Comparison of ENCODE assay signal across 38 cellular contexts in the genomic region with DNA sequence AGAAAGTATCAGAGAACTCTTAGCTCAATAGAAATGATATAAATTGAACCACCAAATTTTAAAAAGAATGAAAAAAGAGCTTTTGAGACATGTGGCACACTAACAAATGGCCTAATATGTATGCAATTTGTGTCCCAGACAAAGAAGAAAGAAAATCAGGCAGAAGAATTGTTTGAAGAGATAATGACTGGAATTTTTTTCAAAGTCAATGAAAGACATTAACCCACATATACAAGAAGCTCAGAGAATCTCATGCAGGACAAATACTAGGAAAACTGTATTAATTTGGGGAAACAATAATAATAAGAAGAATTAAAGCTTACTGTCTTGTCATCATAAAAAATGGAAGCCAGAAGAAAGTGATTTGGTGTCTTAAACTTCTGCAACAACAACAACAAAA.
"Had no signal": no experiment of that assay in that cellular context is flagged by ENCODE, and none has a peak within 500 bp of the region (broad histone marks: within the 10 kb centered on the region; RNA-seq: fewer than 3 reads in every experiment).

No MANE protein-coding gene starts in this region.

- H3K27ac ChIP-seq: adrenal gland, ascending aorta, body of pancreas, brain microvascular endothelial cell, breast epithelium, cardiac muscle cell had no signal

- H3K36me3 Mint-ChIP-seq: activated naive CD4-positive, alpha-beta T cell treated with anti-CD3 and anti-CD28 coated beads, Interleukin-2, amount 10 ng/mL, durations not matched to agents 7 days and 5 days; activated naive CD4-positive, alpha-beta T cell treated with anti-CD3 and anti-CD28 coated beads, Interleukin-2, amount 50 U/mL, for 24 hours; activated naive CD4-positive, alpha-beta T cell treated with anti-CD3 and anti-CD28 coated beads, Interleukin-2, amount 50 U/mL, for 72 hours; activated naive CD8-positive, alpha-beta T cell; activated naive CD8-positive, alpha-beta T cell treated with anti-CD3 and anti-CD28 coated beads for 36 hours; activated naive CD8-positive, alpha-beta T cell treated with anti-CD3 and anti-CD28 coated beads, Interleukin-2, amount 10 ng/mL, durations not matched to agents 7 days and 5 days had no signal

- H3K4me3 ChIP-seq: adrenal gland, ascending aorta, body of pancreas, breast epithelium, cardiac muscle cell had no signal

- DNase-seq: activated effector memory CD4-positive, alpha-beta T cell treated with anti-CD3 and anti-CD28 coated beads, Interleukin-2, amount 50 U/mL, for 16 hours; activated effector memory CD4-positive, alpha-beta T cell treated with Interleukin-2 at 50 U/mL for 16 hours; activated gamma-delta T cell; activated gamma-delta T cell treated with Interleukin-2 at 50 U/mL for 16 hours; activated naive CD4-positive, alpha-beta T cell; activated naive CD4-positive, alpha-beta T cell treated with anti-CD3 and anti-CD28 coated beads for 36 hours; activated naive CD4-positive, alpha-beta T cell treated with anti-CD3 and anti-CD28 coated beads, Interleukin-2, amount 10 ng/mL, durations not matched to agents 7 days and 5 days; activated naive CD4-positive, alpha-beta T cell treated with anti-CD3 and anti-CD28 coated beads, Interleukin-2, amount 50 U/mL, for 16 hours; activated naive CD4-positive, alpha-beta T cell treated with Interleukin-2 at 50 U/mL for 16 hours; activated naive CD8-positive, alpha-beta T cell treated with anti-CD3 and anti-CD28 coated beads for 36 hours; activated naive CD8-positive, alpha-beta T cell treated with anti-CD3 and anti-CD28 coated beads, Interleukin-2, amount 10 ng/mL, durations not matched to agents 7 days and 5 days; activated naive CD8-positive, alpha-beta T cell treated with anti-CD3 and anti-CD28 coated beads, Interleukin-2, amount 50 U/mL, for 24 hours; activated T-cell treated with anti-CD3 and anti-CD28 coated beads, Interleukin-2, amount 50 U/mL, for 4 hours; activated T-cell treated with anti-CD3 and anti-CD28 coated beads, Interleukin-2, amount 50 U/mL, for 48 hours; activated T-cell treated with anti-CD3 and anti-CD28 coated beads, Interleukin-2, amount 50 U/mL, for 72 hours; adrenal gland; amniotic stem cell; amygdala; anterior cingulate cortex; aorta; body of pancreas; brain microvascular endothelial cell; caudate nucleus; central memory CD4-positive, alpha-beta T cell; cerebellar nuclear complex had no signal

- H3K9me3 Mint-ChIP-seq: activated naive CD4-positive, alpha-beta T cell treated with anti-CD3 and anti-CD28 coated beads, Interleukin-2, amount 10 ng/mL, durations not matched to agents 7 days and 5 days; activated naive CD4-positive, alpha-beta T cell treated with anti-CD3 and anti-CD28 coated beads, Interleukin-2, amount 50 U/mL, for 24 hours; activated naive CD8-positive, alpha-beta T cell treated with anti-CD3 and anti-CD28 coated beads for 36 hours; activated naive CD8-positive, alpha-beta T cell treated with anti-CD3 and anti-CD28 coated beads, Interleukin-2, amount 10 ng/mL, durations not matched to agents 7 days and 5 days; activated T-cell treated with anti-CD3 and anti-CD28 coated beads, Interleukin-2, amount 50 U/mL, for 4 hours; activated T-helper 1 cell treated with anti-CD3 and anti-CD28 coated beads, Interleukin-12 subunit alpha, Interleukin-12 subunit beta, Interleukin-2, Interleukin-4 antibody, amounts not matched to agents 30 ng/mL and 10 ng/mL and 1 ng/mL, durations not matched to agents 14 hours and 24 hours and 36 hours had no signal

- H3K4me1 ChIP-seq: adrenal gland, ascending aorta, body of pancreas, breast epithelium had no signal

- ATAC-seq: activated naive CD4-positive, alpha-beta T cell treated with anti-CD3 and anti-CD28 coated beads, Interleukin-2, amount 50 U/mL, for 72 hours; activated naive CD8-positive, alpha-beta T cell treated with anti-CD3 and anti-CD28 coated beads, Interleukin-2, amount 50 U/mL, for 24 hours; activated T-cell treated with anti-CD3 and anti-CD28 coated beads, Interleukin-2, amount 50 U/mL, for 4 hours; activated T-cell treated with anti-CD3 and anti-CD28 coated beads, Interleukin-2, amount 50 U/mL, for 72 hours; activated T-helper 17 cell treated with anti-CD3 and anti-CD28 coated beads, Interleukin-2, amount 50 U/mL, for 72 hours; body of pancreas had no signal

- H3K27ac Mint-ChIP-seq: activated naive CD4-positive, alpha-beta T cell treated with anti-CD3 and anti-CD28 coated beads for 36 hours; activated naive CD4-positive, alpha-beta T cell treated with anti-CD3 and anti-CD28 coated beads, Interleukin-2, amount 10 ng/mL, durations not matched to agents 7 days and 5 days; activated naive CD4-positive, alpha-beta T cell treated with anti-CD3 and anti-CD28 coated beads, Interleukin-2, amount 50 U/mL, for 24 hours; activated naive CD4-positive, alpha-beta T cell treated with anti-CD3 and anti-CD28 coated beads, Interleukin-2, amount 50 U/mL, for 72 hours; activated naive CD8-positive, alpha-beta T cell; activated naive CD8-positive, alpha-beta T cell treated with anti-CD3 and anti-CD28 coated beads for 36 hours; activated naive CD8-positive, alpha-beta T cell treated with anti-CD3 and anti-CD28 coated beads, Interleukin-2, amount 10 ng/mL, durations not matched to agents 7 days and 5 days; activated naive CD8-positive, alpha-beta T cell treated with anti-CD3 and anti-CD28 coated beads, Interleukin-2, amount 50 U/mL, for 24 hours; activated T-cell treated with anti-CD3 and anti-CD28 coated beads, Interleukin-2, amount 50 U/mL, for 72 hours; activated T-helper 1 cell treated with anti-CD3 and anti-CD28 coated beads, Interleukin-12 subunit alpha, Interleukin-12 subunit beta, Interleukin-2, Interleukin-4 antibody, amounts not matched to agents 30 ng/mL and 10 ng/mL and 1 ng/mL, durations not matched to agents 14 hours and 24 hours and 36 hours; activated T-helper 17 cell treated with anti-CD3 and anti-CD28 coated beads, Interleukin-2, amount 50 U/mL, for 72 hours; activated T-helper 2 cell treated with anti-CD3 and anti-CD28 coated beads, Interferon-gamma antibody, Interleukin-2, Interleukin-4, amounts not matched to agents 10 μg/mL and 5 μg/mL and 100 μg/mL, durations not matched to agents 14 hours and 24 hours and 36 hours had no signal

- H3K27me3 ChIP-seq: adrenal gland, ascending aorta, body of pancreas, brain microvascular endothelial cell, breast epithelium, cardiac muscle cell had no signal

- H3K36me3 ChIP-seq: adrenal gland, ascending aorta, brain microvascular endothelial cell, breast epithelium, cardiac muscle cell had no signal

- H3K4me3 Mint-ChIP-seq: activated naive CD4-positive, alpha-beta T cell treated with anti-CD3 and anti-CD28 coated beads for 36 hours; activated naive CD4-positive, alpha-beta T cell treated with anti-CD3 and anti-CD28 coated beads, Interleukin-2, amount 10 ng/mL, durations not matched to agents 7 days and 5 days; activated naive CD4-positive, alpha-beta T cell treated with anti-CD3 and anti-CD28 coated beads, Interleukin-2, amount 50 U/mL, for 24 hours; activated naive CD8-positive, alpha-beta T cell; activated naive CD8-positive, alpha-beta T cell treated with anti-CD3 and anti-CD28 coated beads for 36 hours; activated naive CD8-positive, alpha-beta T cell treated with anti-CD3 and anti-CD28 coated beads, Interleukin-2, amount 10 ng/mL, durations not matched to agents 7 days and 5 days; activated naive CD8-positive, alpha-beta T cell treated with anti-CD3 and anti-CD28 coated beads, Interleukin-2, amount 50 U/mL, for 24 hours; activated T-cell treated with anti-CD3 and anti-CD28 coated beads, Interleukin-2, amount 50 U/mL, for 4 hours; activated T-cell treated with anti-CD3 and anti-CD28 coated beads, Interleukin-2, amount 50 U/mL, for 72 hours; activated T-helper 1 cell treated with anti-CD3 and anti-CD28 coated beads, Interleukin-12 subunit alpha, Interleukin-12 subunit beta, Interleukin-2, Interleukin-4 antibody, amounts not matched to agents 30 ng/mL and 10 ng/mL and 1 ng/mL, durations not matched to agents 14 hours and 24 hours and 36 hours; activated T-helper 17 cell treated with anti-CD3 and anti-CD28 coated beads, Interleukin-2, amount 50 U/mL, for 72 hours; brain; central memory CD8-positive, alpha-beta T cell had no signal

- FAIRE-seq: astrocyte, bronchial epithelial cell had no signal

- H3K27me3 Mint-ChIP-seq: activated naive CD4-positive, alpha-beta T cell treated with anti-CD3 and anti-CD28 coated beads, Interleukin-2, amount 10 ng/mL, durations not matched to agents 7 days and 5 days; activated naive CD8-positive, alpha-beta T cell; activated naive CD8-positive, alpha-beta T cell treated with anti-CD3 and anti-CD28 coated beads, Interleukin-2, amount 10 ng/mL, durations not matched to agents 7 days and 5 days; activated naive CD8-positive, alpha-beta T cell treated with anti-CD3 and anti-CD28 coated beads, Interleukin-2, amount 50 U/mL, for 24 hours; activated T-helper 17 cell treated with anti-CD3 and anti-CD28 coated beads, Interleukin-2, amount 50 U/mL, for 72 hours; central memory CD8-positive, alpha-beta T cell had no signal

- H3K4me1 Mint-ChIP-seq: activated naive CD4-positive, alpha-beta T cell treated with anti-CD3 and anti-CD28 coated beads, Interleukin-2, amount 10 ng/mL, durations not matched to agents 7 days and 5 days; activated naive CD4-positive, alpha-beta T cell treated with anti-CD3 and anti-CD28 coated beads, Interleukin-2, amount 50 U/mL, for 24 hours; activated naive CD8-positive, alpha-beta T cell treated with anti-CD3 and anti-CD28 coated beads for 36 hours; activated naive CD8-positive, alpha-beta T cell treated with anti-CD3 and anti-CD28 coated beads, Interleukin-2, amount 10 ng/mL, durations not matched to agents 7 days and 5 days; activated naive CD8-positive, alpha-beta T cell treated with anti-CD3 and anti-CD28 coated beads, Interleukin-2, amount 50 U/mL, for 24 hours; activated T-helper 17 cell treated with anti-CD3 and anti-CD28 coated beads, Interleukin-2, amount 50 U/mL, for 72 hours; brain; central memory CD8-positive, alpha-beta T cell had no signal
